ENCODE assay signal across 9 cellular contexts in genomic region chrX:149540133-149540620, GRCh38. TPM values are rescaled to one million over a fixed set of nuclear protein-coding genes. Genes with fewer than 3 reads are reported as not detected.
A peak's percentile ranks its signal among the peaks of the same experiment; 100 is the strongest.
DNase-seq lines count a peak whose midpoint lies in the region; ATAC-seq and TF ChIP-seq lines count a peak whose summit lies in the region.
"Had no signal": no experiment of that assay in that cellular context is flagged by ENCODE, and none has a peak within 500 bp of the region (broad histone marks: within the 10 kb centered on the region; RNA-seq: fewer than 3 reads in every experiment).

No MANE protein-coding gene starts in this region.

- TF ChIP-seq EP300 in suprapubic skin (IDR thresholded peaks at IDR 0.05): no peak

- peaks cover 12% of the 10 kb centered on the region for H3K4me1 Mint-ChIP-seq in activated naive CD4-positive, alpha-beta T cell treated with anti-CD3 and anti-CD28 coated beads, Interleukin-2, amount 10 ng/mL, durations not matched to agents 7 days and 5 days

- whole genome bisulfite sequencing in suprapubic skin: 50% methylated on average over 23 of the region's 24 CpGs

- no peak for TF ChIP-seq POLR2A in suprapubic skin (IDR thresholded peaks at IDR 0.05)

- peak; percentile 4 for ATAC-seq in GM21786 (IDR thresholded peaks at IDR 0.05; ENCODE audit: unreplicated experiment)

- DNase-seq in COLO829 (ENCODE audit: low spot score) (peak; percentile 86), M059J (ENCODE audit: low read depth) (peak; percentile 90), SK-N-DZ (ENCODE audit: low spot score) (peak; percentile 79), globus pallidus (ENCODE audit: low spot score) (peak; percentile 93), occipital lobe (lab: John Stamatoyannopoulos, UW) (peak; percentile 88), suprapubic skin (ENCODE audit: low spot score in 2 of 2) (peak; percentile 95 to 96)
- DNase-seq in activated naive CD4-positive, alpha-beta T cell treated with anti-CD3 and anti-CD28 coated beads, Interleukin-2, amount 10 ng/mL, durations not matched to agents 7 days and 5 days: peak; percentile 93

- H3K27ac Mint-ChIP-seq in activated naive CD4-positive, alpha-beta T cell treated with anti-CD3 and anti-CD28 coated beads, Interleukin-2, amount 10 ng/mL, durations not matched to agents 7 days and 5 days: peak overlapping the region; percentile 98

- H3K27me3 Mint-ChIP-seq in activated naive CD4-positive, alpha-beta T cell treated with anti-CD3 and anti-CD28 coated beads, Interleukin-2, amount 10 ng/mL, durations not matched to agents 7 days and 5 days: no peaks in the 10 kb centered on the region

- H3K4me3 ChIP-seq in suprapubic skin: peak overlapping the region; percentile 67

- no peaks in the 10 kb centered on the region for H3K9me3 Mint-ChIP-seq in activated naive CD4-positive, alpha-beta T cell treated with anti-CD3 and anti-CD28 coated beads, Interleukin-2, amount 10 ng/mL, durations not matched to agents 7 days and 5 days

- no peaks in the 10 kb centered on the region for H3K27me3 ChIP-seq in suprapubic skin

- H3K4me3 Mint-ChIP-seq in activated naive CD4-positive, alpha-beta T cell treated with anti-CD3 and anti-CD28 coated beads, Interleukin-2, amount 10 ng/mL, durations not matched to agents 7 days and 5 days: peak overlapping the region; percentile 88

- peaks cover 2% of the 10 kb centered on the region for H3K36me3 Mint-ChIP-seq in activated naive CD4-positive, alpha-beta T cell treated with anti-CD3 and anti-CD28 coated beads, Interleukin-2, amount 10 ng/mL, durations not matched to agents 7 days and 5 days

- H3K9me3 ChIP-seq in suprapubic skin: no peaks in the 10 kb centered on the region

- peaks cover 2% of the 10 kb centered on the region for H3K36me3 ChIP-seq in suprapubic skin

- CTCF ChIA-PET in activated naive CD4-positive, alpha-beta T cell treated with anti-CD3 and anti-CD28 coated beads, Interleukin-2, amount 10 ng/mL, durations not matched to agents 7 days and 5 days (lab: Charles Lee): interaction anchor here (2.0 to 2.3 kb wide), 2 partner anchors 28 to 29 kb away, joined by 6 to 10 read pairs; no protein-coding TSS in a partner anchor

- H3K4me1 ChIP-seq in suprapubic skin: peaks cover 9% of the 10 kb centered on the region

- H3K27ac ChIP-seq in suprapubic skin: peak overlapping the region; percentile 88

- no peak for TF ChIP-seq CTCF in suprapubic skin (IDR thresholded peaks at IDR 0.05)

RNA-seq across cellular contexts. Expression of gene EOLA1, which starts 0.6 kb away (rescaled TPM):
- total RNA-seq in M059J (2014; rRNA removed; shearing (Covaris generic)): 29.6 and 46.1 TPM in 2 replicates
- 13.3 and 14.2 TPM in 2 replicates for polyA plus RNA-seq in SK-N-DZ (2014; cell fraction: cytosol; rRNA removed)
- polyA plus RNA-seq in SK-N-DZ (2014; cell fraction: nucleus; rRNA removed): 9.8 and 14.6 TPM in 2 replicates
- total RNA-seq in occipital lobe (16.1 TPM), suprapubic skin (10 to 100 TPM in 1 of 4 donors, 1 to 10 TPM in 3; 5.7 to 10.9 (median 8.7) TPM)

RNA-seq across cellular contexts. Expression of gene HSFX3, which starts 9.5 kb away (rescaled TPM):
- not detected in 2 replicates for total RNA-seq in M059J (2014; rRNA removed; shearing (Covaris generic))
- not detected in 2 replicates for polyA plus RNA-seq in SK-N-DZ (2014; cell fraction: cytosol; rRNA removed)
- polyA plus RNA-seq in SK-N-DZ (2014; cell fraction: nucleus; rRNA removed): not detected in 2 replicates
- total RNA-seq in occipital lobe (not detected), suprapubic skin (not detected)
- total RNA-seq: activated CD8-positive, alpha-beta memory T cell treated with anti-CD3 and anti-CD28 coated beads for 36 hours had no signal

RNA-seq across cellular contexts. Expression of gene IDS, which starts 35.1 kb away (rescaled TPM):
- 59.8 and 92.5 TPM in 2 replicates for total RNA-seq in M059J (2014; rRNA removed; shearing (Covaris generic))
- 23.2 and 36.2 TPM in 2 replicates for polyA plus RNA-seq in SK-N-DZ (2014; cell fraction: cytosol; rRNA removed)
- polyA plus RNA-seq in SK-N-DZ (2014; cell fraction: nucleus; rRNA removed): 16.2 and 23.6 TPM in 2 replicates
- total RNA-seq in occipital lobe: 121 TPM
- 10 to 100 TPM; 55.7 to 97.7 (median 63.5) TPM for total RNA-seq in suprapubic skin

RNA-seq across cellular contexts. Expression of gene MAGEA9B, which starts 47.1 kb away (rescaled TPM):
- total RNA-seq in M059J (2014; rRNA removed; shearing (Covaris generic)): 0.37 TPM in 1 of 2 replicates, not detected in the other
- polyA plus RNA-seq in SK-N-DZ (2014; cell fraction: cytosol; rRNA removed): 8.2 and 8.6 TPM in 2 replicates
- polyA plus RNA-seq in SK-N-DZ (2014; cell fraction: nucleus; rRNA removed): 3.2 and 3.4 TPM in 2 replicates
- not detected for total RNA-seq in occipital lobe
- not detected for total RNA-seq in suprapubic skin
- total RNA-seq: activated CD8-positive, alpha-beta memory T cell treated with anti-CD3 and anti-CD28 coated beads for 36 hours had no signal

RNA-seq across cellular contexts. Expression of gene HSFX2, which starts 54.9 kb away (rescaled TPM):
- 0.79 TPM in 1 of 2 replicates, not detected in the other for total RNA-seq in M059J (2014; rRNA removed; shearing (Covaris generic))
- not detected in 2 replicates for polyA plus RNA-seq in SK-N-DZ (2014; cell fraction: cytosol; rRNA removed)
- not detected in 2 replicates for polyA plus RNA-seq in SK-N-DZ (2014; cell fraction: nucleus; rRNA removed)
- total RNA-seq in occipital lobe (2.0 TPM), suprapubic skin (1 to 10 TPM in 1 of 4 donors, under 1 TPM in 1, not detected in 2; 0.38 to 4.8 TPM)

Comparison
In these comparisons a context has a peak if more than half of its experiments do, and no peak if none do; other contexts are left out.
1. Peak in every context shown above with its lines: DNase-seq, ATAC-seq, H3K4me3 ChIP-seq and H3K27ac ChIP-seq.